Comparison of ENCODE assay signal across 1 cellular context in genomic region chr16:84975066-84975465, GRCh38.
A peak's percentile ranks its signal among the peaks of the same experiment; 100 is the strongest.
TF ChIP-seq lines count a peak whose summit lies in the region.

No MANE protein-coding gene starts in this region.

TF ChIP-seq in HepG2, 621 proteins besides CTCF, POLR2A, EP300 and RAD21 (continued from another document):
- 0 out of 2 replicates have a peak, but pooled peaks have one; percentile 30 for TF ChIP-seq ZNF687 (CRISPR knock-in tag; IDR thresholded peaks at IDR 0.05)
- TF ChIP-seq MLLT10 (CRISPR knock-in tag; IDR thresholded peaks at IDR 0.05): no peak
- no peak for TF ChIP-seq TP53 (CRISPR knock-in tag; conservative IDR thresholded peaks at IDR 0.05)
- TF ChIP-seq NFAT5 (CRISPR knock-in tag; IDR thresholded peaks at IDR 0.05): no peak
- TF ChIP-seq ARID3A (IDR thresholded peaks at IDR 0.05; ENCODE audit: low read depth, low read length): no peak
- TF ChIP-seq ZNF772 (CRISPR knock-in tag; IDR thresholded peaks at IDR 0.05): 0 out of 2 replicates have a peak, but pooled peaks have one; percentile 28
- no peak for TF ChIP-seq ZNF441 (CRISPR knock-in tag; IDR thresholded peaks at IDR 0.05; ENCODE audit: borderline replicate concordance)
- peak; percentile 49 for TF ChIP-seq AGO2 (optimal IDR thresholded peaks at IDR 0.05; ENCODE audit: low read depth, low read length)
- no peak for TF ChIP-seq ZNF788 (CRISPR knock-in tag; IDR thresholded peaks at IDR 0.05; ENCODE audit: borderline replicate concordance)
- no peak for TF ChIP-seq MTERF4 (CRISPR knock-in tag; IDR thresholded peaks at IDR 0.05)
- TF ChIP-seq ZKSCAN8 (CRISPR knock-in tag; IDR thresholded peaks at IDR 0.05; ENCODE audit: borderline replicate concordance): no peak
- TF ChIP-seq RXRB (CRISPR knock-in tag; IDR thresholded peaks at IDR 0.05; ENCODE audit: borderline replicate concordance): no peak
- TF ChIP-seq GATA4 (IDR thresholded peaks at IDR 0.05; ENCODE audit: borderline replicate concordance, low read depth): no peak
- TF ChIP-seq MAFG (CRISPR knock-in tag; IDR thresholded peaks at IDR 0.05): no peak
- TF ChIP-seq BCLAF1 (IDR thresholded peaks at IDR 0.05): no peak
- TF ChIP-seq NFE2L1 (CRISPR knock-in tag; IDR thresholded peaks at IDR 0.05; ENCODE audit: borderline replicate concordance): no peak
- no peak for TF ChIP-seq CAMTA2 (CRISPR knock-in tag; IDR thresholded peaks at IDR 0.05; ENCODE audit: borderline replicate concordance)
